8 cellular contexts compared by ENCODE assay signal in genomic region chr1:11691302-11691914, GRCh38. TPM values are rescaled to one million over a fixed set of nuclear protein-coding genes. Genes with fewer than 3 reads are reported as not detected.
DNase-seq lines count a peak whose midpoint lies in the region; ATAC-seq and TF ChIP-seq lines count a peak whose summit lies in the region.

DRAXIN (plus strand) TSS chr1:11691710; CDS start chr1:11706259, 14,549 bp downstream.

- POLR2A ChIA-PET in activated B cell treated with CpG ODN at 0.5 μM for 24 hours (lab: Charles Lee): interaction anchor here (0.8 to 1.5 kb wide), 2 partner anchors 10 to 44 kb away, joined by 3 to 6 read pairs; partner anchors contain the start of gene AGTRAP

- H3K27me3 Mint-ChIP-seq in activated naive CD4-positive, alpha-beta T cell treated with anti-CD3 and anti-CD28 coated beads, Interleukin-2, amount 50 U/mL, for 24 hours: peaks cover 25% of the 10 kb centered on the region
- peaks cover 46% of the 10 kb centered on the region for H3K27me3 Mint-ChIP-seq in activated B cell treated with CpG ODN at 0.5 μM for 24 hours
- H3K27me3 Mint-ChIP-seq in type B pancreatic cell: peaks cover 33% of the 10 kb centered on the region

- no peaks in the 10 kb centered on the region for H3K9me3 ChIP-seq in iPS-20b (ENCODE audit: insufficient read depth, low read depth, low read length)

- H3K4me3 Mint-ChIP-seq in activated naive CD4-positive, alpha-beta T cell treated with anti-CD3 and anti-CD28 coated beads, Interleukin-2, amount 50 U/mL, for 24 hours: peak within 1 kb of the TSS; percentile 76
- peak within 1 kb of the TSS; percentile 71 for H3K4me3 Mint-ChIP-seq in activated B cell treated with CpG ODN at 0.5 μM for 24 hours
- peak within 1 kb of the TSS; percentile 87 for H3K4me3 Mint-ChIP-seq in type B pancreatic cell

- H3K9me3 Mint-ChIP-seq in activated naive CD4-positive, alpha-beta T cell treated with anti-CD3 and anti-CD28 coated beads, Interleukin-2, amount 50 U/mL, for 24 hours: no peaks in the 10 kb centered on the region
- H3K9me3 Mint-ChIP-seq in activated B cell treated with CpG ODN at 0.5 μM for 24 hours: no peaks in the 10 kb centered on the region
- H3K9me3 Mint-ChIP-seq in type B pancreatic cell: no peaks in the 10 kb centered on the region

- peaks cover 15% of the 10 kb centered on the region; the same call in 1 of the 2 replicates for H3K4me1 ChIP-seq in iPS-20b (ENCODE audit: insufficient read depth, low read length)

- no peak for DNase-seq in activated naive CD4-positive, alpha-beta T cell treated with anti-CD3 and anti-CD28 coated beads, Interleukin-2, amount 50 U/mL, for 16 hours
- no peak for DNase-seq in activated B cell treated with CpG ODN at 0.5 μM for 24 hours
- no peak for DNase-seq in type B pancreatic cell (ENCODE audit: extremely low spot score, unreplicated experiment)
- no peak for DNase-seq in left colon
- no peak for DNase-seq in GF-D8 (lab: John Stamatoyannopoulos, UW)

- peaks cover 15% of the 10 kb centered on the region; the same call in 1 of the 2 replicates for H3K27me3 ChIP-seq in iPS-20b (ENCODE audit: insufficient read depth, low read length)

- TF ChIP-seq CTCF in activated B cell treated with CpG ODN at 0.5 μM for 24 hours (IDR thresholded peaks at IDR 0.05): no peak
- TF ChIP-seq CTCF in type B pancreatic cell (conservative IDR thresholded peaks at IDR 0.05): no peak

- intact Hi-C loops in activated B cell treated with CpG ODN at 0.5 μM for 24 hours (cut with micrococcal nuclease): loop anchor here (2.0 kb wide), 1 partner anchor 27 kb away; no protein-coding TSS in a partner anchor
- intact Hi-C loops in left colon (cut with DNase I, micrococcal nuclease): no loop called here

- peak within 1 kb of the TSS; percentile 88 for H3K4me3 ChIP-seq in iPS-20b (ENCODE audit: low read length)

- H3K9ac ChIP-seq in iPS-20b (ENCODE audit: low read depth, low read length): peak within 1 kb of the TSS; percentile 97

- peaks cover 26% of the 10 kb centered on the region for H3K4me1 Mint-ChIP-seq in activated naive CD4-positive, alpha-beta T cell treated with anti-CD3 and anti-CD28 coated beads, Interleukin-2, amount 50 U/mL, for 24 hours
- H3K4me1 Mint-ChIP-seq in activated B cell treated with CpG ODN at 0.5 μM for 24 hours (peaks cover 16% of the 10 kb centered on the region), type B pancreatic cell (ENCODE audit: unreplicated experiment) (peaks cover 21% of the 10 kb centered on the region)

- H3K27ac ChIP-seq in iPS-20b (ENCODE audit: low read length): peak within 1 kb of the TSS; percentile 72

- CTCF ChIA-PET in activated B cell treated with CpG ODN at 0.5 μM for 24 hours (lab: Charles Lee): interaction anchor here (1.2 kb wide), 1 partner anchor 27 kb away, joined by 6 read pairs; the partner anchor contains the start of gene FBXO6

- peaks cover 8% of the 10 kb centered on the region; the same call in 1 of the 2 replicates for H3K36me3 ChIP-seq in iPS-20b (ENCODE audit: insufficient read depth, low read depth, low read length)

- peak; percentile 25 for ATAC-seq in activated B cell treated with CpG ODN at 0.5 μM for 24 hours (ENCODE audit: low read depth)
- no peak for ATAC-seq in left colon
- no peak for ATAC-seq in HG02981 (IDR thresholded peaks at IDR 0.05; ENCODE audit: unreplicated experiment)

- H3K27ac Mint-ChIP-seq in activated naive CD4-positive, alpha-beta T cell treated with anti-CD3 and anti-CD28 coated beads, Interleukin-2, amount 50 U/mL, for 24 hours: no peak within 1 kb of the TSS
- H3K27ac Mint-ChIP-seq in activated B cell treated with CpG ODN at 0.5 μM for 24 hours: no peak within 1 kb of the TSS
- peak within 1 kb of the TSS; percentile 71 for H3K27ac Mint-ChIP-seq in type B pancreatic cell

- no peaks in the 10 kb centered on the region for H3K36me3 Mint-ChIP-seq in activated naive CD4-positive, alpha-beta T cell treated with anti-CD3 and anti-CD28 coated beads, Interleukin-2, amount 50 U/mL, for 24 hours
- H3K36me3 Mint-ChIP-seq in activated B cell treated with CpG ODN at 0.5 μM for 24 hours (ENCODE audit: low read depth): no peaks in the 10 kb centered on the region
- H3K36me3 Mint-ChIP-seq in type B pancreatic cell: no peaks in the 10 kb centered on the region

RNA-seq across cellular contexts. Expression of gene DRAXIN, which starts in this region (rescaled TPM):
- total RNA-seq in activated B cell treated with CpG ODN at 0.5 μM for 24 hours (0.17 and 0.18 TPM in 2 replicates), type B pancreatic cell (ENCODE audit: low replicate concordance) (1.1 and 13.5 TPM in 2 replicates), left colon (under 1 TPM; 0.06 to 0.11 TPM)

Comparison
In these comparisons a context has a peak if more than half of its experiments do, and no peak if none do; other contexts are left out.
1. Peak in ATAC-seq in activated B cell treated with CpG ODN at 0.5 μM for 24 hours; RNA of the gene not detected or under 1 TPM.